ENCODE assay signal across 8 cellular contexts in the genomic region with DNA sequence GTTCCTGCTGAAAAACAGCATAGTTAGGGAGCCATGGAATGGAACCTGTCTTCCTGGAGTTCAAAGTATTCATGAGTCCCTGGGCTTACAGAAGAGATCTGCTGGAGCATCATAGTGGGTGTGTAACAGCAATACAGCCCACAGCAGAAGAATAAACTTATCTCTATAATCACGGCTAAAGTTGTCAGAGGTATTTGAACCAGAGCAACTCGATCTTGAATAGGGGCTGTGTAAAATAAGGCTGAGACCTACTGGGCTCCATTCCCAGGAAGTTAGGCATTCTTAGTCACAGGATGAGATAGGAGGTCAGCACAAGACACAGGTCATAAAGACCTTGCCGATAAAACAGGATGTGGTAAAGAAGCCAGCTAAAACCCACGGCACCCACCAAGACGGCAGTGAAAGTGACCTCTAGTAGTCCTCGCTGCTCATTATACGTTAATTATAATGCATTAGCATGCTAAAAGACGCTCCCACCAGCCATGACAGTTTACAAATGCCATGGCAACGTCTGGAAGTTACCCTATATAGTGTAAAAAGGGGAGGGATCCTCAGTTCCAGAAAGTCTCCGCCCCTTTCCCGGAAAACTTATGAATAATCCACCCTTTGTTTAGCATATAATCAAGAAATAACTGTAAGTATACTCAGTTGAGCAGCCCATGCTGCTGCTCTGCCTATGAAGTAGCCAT.
DNase-seq lines count a peak whose midpoint lies in the region; ATAC-seq, FAIRE-seq and TF ChIP-seq lines count a peak whose summit lies in the region.
"Had no signal": no experiment of that assay in that cellular context is flagged by ENCODE, and none has a peak within 500 bp of the region (broad histone marks: within the 10 kb centered on the region; RNA-seq: fewer than 3 reads in every experiment).

No MANE protein-coding gene starts in this region.

- H3K79me1 ChIP-seq in H1 (ENCODE audit: low read depth, low read length): no peaks in the 10 kb centered on the region

- no peaks in the 10 kb centered on the region for H4K20me1 ChIP-seq in H1 (replicated peaks in 1 of 2; ENCODE audit: control insufficient read depth in 1 of 2, insufficient read depth in 2 of 2, low read length in 2 of 2)

- TF ChIP-seq EP300 in H1 (IDR thresholded peaks at IDR 0.05; ENCODE audit: borderline replicate concordance in 1 of 2, low read depth in 2 of 2, low read length in 2 of 2): no peak

- no peak overlapping the region for H4K5ac ChIP-seq in H1 (ENCODE audit: insufficient read length, low read depth, low read length)

- DNase-seq in H54 (ENCODE audit: insufficient read length, low spot score) (no peak), RKO (ENCODE audit: low spot score) (peak; percentile 97), H1 (ENCODE audit: low read depth in 1 of 2, low spot score in 2 of 2) (peak in 1 of 2 experiments; percentile 29), pulmonary artery endothelial cell (ENCODE audit: low read depth, low spot score) (peak; percentile 45), NCI-H510A treated with DMSO at 0.1 percent for 48 hours (lab: John Stamatoyannopoulos, UW) (no peak), DMS153 (lab: John Stamatoyannopoulos, UW) (no peak)
- DNase-seq: activated effector memory CD4-positive, alpha-beta T cell treated with Interleukin-2 at 50 U/mL for 16 hours had no signal

- FAIRE-seq in H54 (lab: Jason Lieb, UNC): peak; percentile 78
- FAIRE-seq in H1 (lab: Jason Lieb, UNC): no peak

- H4K8ac ChIP-seq in H1 (ENCODE audit: extremely low read depth, insufficient read depth, low read length): no peak overlapping the region

- no peak overlapping the region for H4K91ac ChIP-seq in H1 (replicated peaks; ENCODE audit: insufficient read length, low read length)

- POLR2A ChIA-PET in H1 (lab: Charles Lee; ENCODE audit: partially characterized antibody): no interaction called here

- H2BK15ac ChIP-seq in H1 (ENCODE audit: low read length): no peak overlapping the region

- no peak for ATAC-seq in HG02981 (IDR thresholded peaks at IDR 0.05; ENCODE audit: unreplicated experiment)

- H3K4ac ChIP-seq in H1 (replicated peaks; ENCODE audit: insufficient read length, low read depth, low read length): no peak overlapping the region

- H3K4me1 ChIP-seq in H1 (replicated peaks in 1 of 4; ENCODE audit: control insufficient read depth in 3 of 4, insufficient read depth in 4 of 4, low read length in 3 of 4): peaks cover 0 to 2% (median 0%) of the 10 kb centered on the region in 4 experiments; a peak in 1 of 7 replicates

- 0 out of 2 replicates have a peak overlapping the region, but pooled peaks have one; percentile 33 for H2BK12ac ChIP-seq in H1 (ENCODE audit: low read depth, low read length)

- H3K14ac ChIP-seq in H1 (ENCODE audit: insufficient read length): no peak overlapping the region

- no peaks in the 10 kb centered on the region for H3K23me2 ChIP-seq in H1 (ENCODE audit: low read depth, low read length)

- TF ChIP-seq RAD21 in H1 (IDR thresholded peaks at IDR 0.05 in 1 of 2, conservative IDR thresholded peaks at IDR 0.05 in 1 of 2; ENCODE audit: low read depth in 2 of 2, low read length in 2 of 2): no peak

- no peaks in the 10 kb centered on the region for H3K36me3 ChIP-seq in H1 (ENCODE audit: control insufficient read depth in 2 of 4, insufficient read depth in 4 of 4, low read length in 3 of 4)

- H3K56ac ChIP-seq in H1 (replicated peaks; ENCODE audit: insufficient read length, low read depth, low read length): no peak overlapping the region

- no peak overlapping the region for H2AK5ac ChIP-seq in H1 (ENCODE audit: low read depth, low read length)

- TF ChIP-seq CTCF in H1 (IDR thresholded peaks at IDR 0.05; ENCODE audit: control extremely low read depth in 1 of 3, insufficient read depth in 1 of 3, low read depth in 1 of 3, low read length in 3 of 3): no peak

- H3K9me3 ChIP-seq in H1 (ENCODE audit: insufficient read depth in 2 of 2, low read depth in 1 of 2, low read length in 1 of 2): no peaks in the 10 kb centered on the region

- no peaks in the 10 kb centered on the region for H3K27me3 ChIP-seq in H1 (replicated peaks in 1 of 4; ENCODE audit: control insufficient read depth in 3 of 4, extremely low read depth in 1 of 4, insufficient read depth in 3 of 4, low read length in 3 of 4)

- H3K4me3 ChIP-seq in H1 (ENCODE audit: extremely low read depth in 1 of 4, insufficient read depth in 2 of 4, low read depth in 3 of 4, low read length in 4 of 4): no peak overlapping the region

- no peak overlapping the region for H3K4me2 ChIP-seq in H1 (ENCODE audit: insufficient read depth in 1 of 2, low read depth in 2 of 2, low read length in 2 of 2)

- no peak overlapping the region for H2AFZ ChIP-seq in H1 (ENCODE audit: low read length)

- H2BK20ac ChIP-seq in H1 (ENCODE audit: low read length): no peak overlapping the region

- CTCF ChIA-PET in H1 (lab: Charles Lee; ENCODE audit: partially characterized antibody): interaction anchor here (0.9 kb wide), 2 partner anchors 8 to 10 kb away, joined by 3 read pairs; no protein-coding TSS in a partner anchor

- 0 out of 2 replicates have a peak overlapping the region, but pooled peaks have one; percentile 18 for H2BK5ac ChIP-seq in H1 (ENCODE audit: low read depth, low read length)

- no peak overlapping the region for H3K23ac ChIP-seq in H1 (ENCODE audit: insufficient read length)

- no peak for TF ChIP-seq POLR2A in H54 (IDR thresholded peaks at IDR 0.05; ENCODE audit: low read depth, low read length)
- TF ChIP-seq POLR2A in H1 (IDR thresholded peaks at IDR 0.05; ENCODE audit: control extremely low read depth in 1 of 2, low read depth in 2 of 2, low read length in 2 of 2): no peak

- no peak overlapping the region for H2BK120ac ChIP-seq in H1 (replicated peaks; ENCODE audit: low read depth, low read length)

- H3K18ac ChIP-seq in H1 (ENCODE audit: extremely low read depth, low read length): no peak overlapping the region

- 86% methylated on average over 11 of the region's 11 CpGs; no CpG with 5 or more reads in 1 of the 2 experiments for WGBS in H1 (ENCODE audit: extremely low coverage in 1 of 2, insufficient coverage in 1 of 2, insufficient read length in 1 of 2, insufficient replicate concordance in 2 of 2, low coverage in 1 of 2, low lambda C conversion rate in 2 of 2, missing lambda C conversion rate in 1 of 2), 2 experiments

- H3K27ac ChIP-seq in H1 (ENCODE audit: low read depth, low read length): no peak overlapping the region

- H3K9ac ChIP-seq in H1 (replicated peaks in 1 of 4; ENCODE audit: extremely low read depth in 1 of 4, low read depth in 3 of 4, low read length in 3 of 4): no peak overlapping the region

- H3K79me2 ChIP-seq in H1 (ENCODE audit: control insufficient read depth in 1 of 2, insufficient read depth in 2 of 2, low read length in 2 of 2): no peaks in the 10 kb centered on the region

TF ChIP-seq in H1, 55 proteins besides CTCF, POLR2A, EP300 and RAD21:
- TF ChIP-seq GABPA (IDR thresholded peaks at IDR 0.05; ENCODE audit: borderline replicate concordance, insufficient read depth, low read length): no peak
- TF ChIP-seq ZNF274 (IDR thresholded peaks at IDR 0.05; ENCODE audit: borderline replicate concordance, extremely low read depth, low read length): no peak
- TF ChIP-seq CREB1 (IDR thresholded peaks at IDR 0.05): no peak
- TF ChIP-seq CEBPB (IDR thresholded peaks at IDR 0.05; ENCODE audit: low read depth, low read length): no peak
- TF ChIP-seq TBP (IDR thresholded peaks at IDR 0.05; ENCODE audit: low read depth, low read length): no peak
- no peak for TF ChIP-seq SP4 (IDR thresholded peaks at IDR 0.05; ENCODE audit: low read length)
- no peak for TF ChIP-seq NANOG (IDR thresholded peaks at IDR 0.05; ENCODE audit: insufficient read depth, low read depth, low read length, poor library complexity, severe bottlenecking)
- no peak for TF ChIP-seq CBX5 (IDR thresholded peaks at IDR 0.05; ENCODE audit: low read depth, low read length)
- no peak for TF ChIP-seq KDM5A (IDR thresholded peaks at IDR 0.05; ENCODE audit: low read length)
- TF ChIP-seq SRF (IDR thresholded peaks at IDR 0.05; ENCODE audit: low read depth, low read length): no peak

Comparison
In these comparisons a context has a peak if more than half of its experiments do, and no peak if none do; other contexts are left out.
1. DNase-seq: peak in RKO (single experiment) and pulmonary artery endothelial cell (single experiment); none in H54 (single experiment), NCI-H510A treated with DMSO at 0.1 percent for 48 hours (single experiment) and DMS153 (single experiment).